Comparison of ENCODE assay signal across 9 cellular contexts in the genomic region with DNA sequence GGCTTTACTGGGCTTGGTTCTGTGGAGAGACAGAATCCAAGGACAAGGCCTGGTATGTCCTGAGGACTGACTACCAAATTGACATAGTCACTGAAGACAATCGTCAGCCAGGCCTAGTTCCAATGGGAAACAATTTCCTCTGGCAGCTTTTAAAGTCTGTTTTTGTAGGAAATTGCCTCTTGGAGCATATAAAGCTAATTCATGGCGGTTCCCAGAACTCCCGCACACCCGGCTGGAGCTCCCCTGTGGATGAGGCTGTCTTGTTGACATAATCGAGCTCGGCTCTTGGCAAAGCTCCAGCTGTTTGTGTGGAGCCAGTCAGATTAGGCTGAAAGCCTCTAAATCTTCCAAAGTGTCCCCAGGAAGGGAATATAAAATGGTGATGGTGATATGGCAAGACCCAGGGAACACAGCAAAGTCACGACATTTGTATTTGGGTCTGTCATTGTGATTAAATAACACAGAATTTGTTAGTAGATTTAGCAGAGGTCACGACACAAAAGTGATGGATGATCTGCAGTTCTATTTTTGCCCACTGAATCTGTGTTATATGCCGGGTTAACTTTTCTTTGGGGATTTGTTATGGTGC.
DNase-seq lines count a peak whose midpoint lies in the region; ATAC-seq, FAIRE-seq and TF ChIP-seq lines count a peak whose summit lies in the region.
"Had no signal": no experiment of that assay in that cellular context is flagged by ENCODE, and none has a peak within 500 bp of the region (broad histone marks: within the 10 kb centered on the region; RNA-seq: fewer than 3 reads in every experiment).

No MANE protein-coding gene starts in this region.

- no peaks in the 10 kb centered on the region for H4K20me1 ChIP-seq in HepG2 (ENCODE audit: insufficient read depth, low read length)

- no peak for TF ChIP-seq POLR2A in HepG2 (IDR thresholded peaks at IDR 0.05; ENCODE audit: insufficient read depth in 1 of 2, low read depth in 2 of 2, low read length in 2 of 2)

- no peaks in the 10 kb centered on the region for H3K4me1 ChIP-seq in HepG2 (ENCODE audit: insufficient read depth, low read length)
- no peaks in the 10 kb centered on the region for H3K4me1 ChIP-seq in tibial artery

- H2AFZ ChIP-seq in HepG2 (ENCODE audit: low read length) = no peak overlapping the region

- POLR2A ChIA-PET in HepG2 (lab: Yijun Ruan, JAX) = no interaction called here

- H3K27me3 ChIP-seq in HepG2 (ENCODE audit: control insufficient read depth in 1 of 2, insufficient read depth in 2 of 2, low read length in 2 of 2) (no peaks in the 10 kb centered on the region), tibial artery (no peaks in the 10 kb centered on the region)

- TF ChIP-seq EP300 in HepG2 (IDR thresholded peaks at IDR 0.05; ENCODE audit: low read depth in 2 of 2, low read length in 2 of 2) = no peak
- no peak for TF ChIP-seq EP300 in HepG2 (CRISPR knock-in tag; IDR thresholded peaks at IDR 0.05; ENCODE audit: borderline replicate concordance)

- no peaks in the 10 kb centered on the region for H3K27me3 Mint-ChIP-seq in T-helper 2 cell treated with Interferon-gamma antibody and Interleukin-4, amounts not matched to agents 5 μg/mL and 100 μg/mL, for 36 hours (ENCODE audit: low read depth)
- H3K27me3 Mint-ChIP-seq: activated naive CD8-positive, alpha-beta T cell had no signal

- H3K79me2 ChIP-seq in HepG2 (ENCODE audit: insufficient read depth, low read length) = no peaks in the 10 kb centered on the region

- H3K9me3 Mint-ChIP-seq in T-helper 2 cell treated with Interferon-gamma antibody and Interleukin-4, amounts not matched to agents 5 μg/mL and 100 μg/mL, for 36 hours = no peaks in the 10 kb centered on the region

- H3K9ac ChIP-seq in HepG2 (ENCODE audit: insufficient read depth, low read depth, low read length) = no peak overlapping the region

- H3K4me1 Mint-ChIP-seq in T-helper 2 cell treated with Interferon-gamma antibody and Interleukin-4, amounts not matched to agents 5 μg/mL and 100 μg/mL, for 36 hours (ENCODE audit: low read depth) = no peaks in the 10 kb centered on the region

- H3K4me3 ChIP-seq in HepG2 (replicated peaks in 1 of 3; ENCODE audit: insufficient read depth in 1 of 3, low read depth in 2 of 3, low read length in 3 of 3) (no peak overlapping the region), tibial artery (no peak overlapping the region)

- H3K27ac ChIP-seq in caudate nucleus (ENCODE audit: low read depth, low read length) = peak overlapping the region; percentile 48
- H3K27ac ChIP-seq in HepG2 (ENCODE audit: extremely low read length, insufficient read depth, low read length) = no peak overlapping the region
- no peak overlapping the region for H3K27ac ChIP-seq in tibial artery

- BruUV-seq in HepG2 (replicated peaks; lab: Mats Ljungman, UMichigan) = no TSS peak

- H3K27ac Mint-ChIP-seq in T-helper 2 cell treated with Interferon-gamma antibody and Interleukin-4, amounts not matched to agents 5 μg/mL and 100 μg/mL, for 36 hours = no peak overlapping the region
- H3K27ac Mint-ChIP-seq: activated naive CD8-positive, alpha-beta T cell had no signal

- TF ChIP-seq RAD21 in HepG2 (CRISPR knock-in tag; IDR thresholded peaks at IDR 0.05) = no peak

- FAIRE-seq in HepG2 (lab: Jason Lieb, UNC) = no peak

- WGBS in HepG2 (ENCODE audit: low lambda C conversion rate) = 3% methylated on average over 9 of the region's 9 CpGs

- DNase-seq in NCI-H2107 (lab: John Stamatoyannopoulos, UW) (peak; percentile 8), caudate nucleus (lab: John Stamatoyannopoulos, UW) (peak in 59 of 61 donors; percentile 15 to 91 (median 60)), HepG2 (ENCODE audit: low spot score) (peak; percentile 24), tibial artery (peak; percentile 58 to 67), NCI-H1436 (lab: John Stamatoyannopoulos, UW) (no peak), NCI-H526 (lab: John Stamatoyannopoulos, UW) (no peak)
- DNase-seq in T-helper 2 cell treated with Interferon-gamma antibody and Interleukin-4, amounts not matched to agents 5 μg/mL and 100 μg/mL, for 36 hours (ENCODE audit: low spot score) = no peak
- no peak for DNase-seq in activated T-cell treated with anti-CD3 and anti-CD28 coated beads, Interleukin-2, amount 50 U/mL, for 48 hours

- in situ Hi-C loops in HepG2 (cut with HindIII; ENCODE audit: extremely low pct_ligation_motif_present, low pct_unique_long_range_greater_than_20kb) = no loop called here

- no peaks in the 10 kb centered on the region for H3K36me3 Mint-ChIP-seq in T-helper 2 cell treated with Interferon-gamma antibody and Interleukin-4, amounts not matched to agents 5 μg/mL and 100 μg/mL, for 36 hours (ENCODE audit: low read depth)
- H3K36me3 Mint-ChIP-seq: activated naive CD8-positive, alpha-beta T cell had no signal

- intact Hi-C loops in HepG2 (cut with micrococcal nuclease; ENCODE audit: unreplicated experiment) (no loop called here), tibial artery (cut with DNase I; ENCODE audit: low total_unique reads) (no loop called here)

- TF ChIP-seq CTCF in HepG2 (CRISPR knock-in tag; IDR thresholded peaks at IDR 0.05) (no peak), tibial artery (IDR thresholded peaks at IDR 0.05) (no peak)

- H3K36me3 ChIP-seq in HepG2 (replicated peaks in 1 of 2; ENCODE audit: control insufficient read depth in 1 of 2, insufficient read depth in 2 of 2, low read length in 2 of 2) (no peaks in the 10 kb centered on the region), tibial artery (no peaks in the 10 kb centered on the region)

- no peak overlapping the region for H3K4me2 ChIP-seq in HepG2 (ENCODE audit: low read depth, low read length)

- no peak overlapping the region for H3K4me3 Mint-ChIP-seq in T-helper 2 cell treated with Interferon-gamma antibody and Interleukin-4, amounts not matched to agents 5 μg/mL and 100 μg/mL, for 36 hours
- H3K4me3 Mint-ChIP-seq: activated naive CD8-positive, alpha-beta T cell had no signal

- CTCF ChIA-PET in HepG2 (lab: Yijun Ruan, JAX; ENCODE audit: low intra/inter-chr PET ratio, low total read pairs) = no interaction called here

- peak; percentile 83 for ATAC-seq in HepG2

- H3K9me3 ChIP-seq in HepG2 (ENCODE audit: low read length) (no peaks in the 10 kb centered on the region), tibial artery (no peaks in the 10 kb centered on the region)

TF ChIP-seq in HepG2, 621 proteins besides CTCF, POLR2A, EP300 and RAD21:
- no peak for TF ChIP-seq FOXA1 (IDR thresholded peaks at IDR 0.05)
- TF ChIP-seq FOXA1 (CRISPR knock-in tag; IDR thresholded peaks at IDR 0.05) = peak; percentile 46; the same call in 1 of the 2 replicates
- TF ChIP-seq SMAD1 (CRISPR knock-in tag; IDR thresholded peaks at IDR 0.05; ENCODE audit: borderline replicate concordance, low read depth) = no peak
- peak; percentile 54; the same call in 1 of the 2 replicates for TF ChIP-seq FOXA3 (CRISPR knock-in tag; IDR thresholded peaks at IDR 0.05)
- TF ChIP-seq, protein P1, sequence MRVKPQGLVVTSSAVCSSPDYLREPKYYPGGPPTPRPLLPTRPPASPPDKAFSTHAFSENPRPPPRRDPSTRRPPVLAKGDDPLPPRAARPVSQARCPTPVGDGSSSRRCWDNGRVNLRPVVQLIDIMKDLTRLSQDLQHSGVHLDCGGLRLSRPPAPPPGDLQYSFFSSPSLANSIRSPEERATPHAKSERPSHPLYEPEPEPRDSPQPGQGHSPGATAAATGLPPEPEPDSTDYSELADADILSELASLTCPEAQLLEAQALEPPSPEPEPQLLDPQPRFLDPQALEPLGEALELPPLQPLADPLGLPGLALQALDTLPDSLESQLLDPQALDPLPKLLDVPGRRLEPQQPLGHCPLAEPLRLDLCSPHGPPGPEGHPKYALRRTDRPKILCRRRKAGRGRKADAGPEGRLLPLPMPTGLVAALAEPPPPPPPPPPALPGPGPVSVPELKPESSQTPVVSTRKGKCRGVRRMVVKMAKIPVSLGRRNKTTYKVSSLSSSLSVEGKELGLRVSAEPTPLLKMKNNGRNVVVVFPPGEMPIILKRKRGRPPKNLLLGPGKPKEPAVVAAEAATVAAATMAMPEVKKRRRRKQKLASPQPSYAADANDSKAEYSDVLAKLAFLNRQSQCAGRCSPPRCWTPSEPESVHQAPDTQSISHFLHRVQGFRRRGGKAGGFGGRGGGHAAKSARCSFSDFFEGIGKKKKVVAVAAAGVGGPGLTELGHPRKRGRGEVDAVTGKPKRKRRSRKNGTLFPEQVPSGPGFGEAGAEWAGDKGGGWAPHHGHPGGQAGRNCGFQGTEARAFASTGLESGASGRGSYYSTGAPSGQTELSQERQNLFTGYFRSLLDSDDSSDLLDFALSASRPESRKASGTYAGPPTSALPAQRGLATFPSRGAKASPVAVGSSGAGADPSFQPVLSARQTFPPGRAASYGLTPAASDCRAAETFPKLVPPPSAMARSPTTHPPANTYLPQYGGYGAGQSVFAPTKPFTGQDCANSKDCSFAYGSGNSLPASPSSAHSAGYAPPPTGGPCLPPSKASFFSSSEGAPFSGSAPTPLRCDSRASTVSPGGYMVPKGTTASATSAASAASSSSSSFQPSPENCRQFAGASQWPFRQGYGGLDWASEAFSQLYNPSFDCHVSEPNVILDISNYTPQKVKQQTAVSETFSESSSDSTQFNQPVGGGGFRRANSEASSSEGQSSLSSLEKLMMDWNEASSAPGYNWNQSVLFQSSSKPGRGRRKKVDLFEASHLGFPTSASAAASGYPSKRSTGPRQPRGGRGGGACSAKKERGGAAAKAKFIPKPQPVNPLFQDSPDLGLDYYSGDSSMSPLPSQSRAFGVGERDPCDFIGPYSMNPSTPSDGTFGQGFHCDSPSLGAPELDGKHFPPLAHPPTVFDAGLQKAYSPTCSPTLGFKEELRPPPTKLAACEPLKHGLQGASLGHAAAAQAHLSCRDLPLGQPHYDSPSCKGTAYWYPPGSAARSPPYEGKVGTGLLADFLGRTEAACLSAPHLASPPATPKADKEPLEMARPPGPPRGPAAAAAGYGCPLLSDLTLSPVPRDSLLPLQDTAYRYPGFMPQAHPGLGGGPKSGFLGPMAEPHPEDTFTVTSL (CRISPR knock-in tag; IDR thresholded peaks at IDR 0.05; ENCODE audit: borderline replicate concordance) = 0 out of 2 replicates have a peak, but pooled peaks have one; percentile 14
TF ChIP-seq in HepG2: peak in this region for 3.

Comparison
In these comparisons a context has a peak if more than half of its experiments do, and no peak if none do; other contexts are left out.
1. DNase-seq: peak in NCI-H2107 (single experiment), caudate nucleus (59 of 61), HepG2 (single experiment) and tibial artery (2 of 2); none in T-helper 2 cell treated with Interferon-gamma antibody and Interleukin-4, amounts not matched to agents 5 μg/mL and 100 μg/mL, for 36 hours (single experiment), NCI-H1436 (single experiment), NCI-H526 (0 of 2) and activated T-cell treated with anti-CD3 and anti-CD28 coated beads, Interleukin-2, amount 50 U/mL, for 48 hours (0 of 2).